In genomic region chr9:117771162-117771561, GRCh38 we compare ENCODE assay signal across 20 cellular contexts.
"Had no signal": no experiment of that assay in that cellular context is flagged by ENCODE, and none has a peak within 500 bp of the region (broad histone marks: within the 10 kb centered on the region; RNA-seq: fewer than 3 reads in every experiment).

No MANE protein-coding gene starts in this region.

- H3K36me3 Mint-ChIP-seq: activated CD4-positive, alpha-beta memory T cell treated with anti-CD3 and anti-CD28 coated beads for 36 hours; activated naive CD8-positive, alpha-beta T cell; brain; immature natural killer cell; natural killer cell had no signal

- H3K4me3 Mint-ChIP-seq: activated CD4-positive, alpha-beta memory T cell treated with anti-CD3 and anti-CD28 coated beads for 36 hours; activated naive CD8-positive, alpha-beta T cell; brain; dendritic cell treated with granulocyte-macrophage colony-stimulating factor and Interleukin-4, amounts not matched to agents 40 ng/mL and 50 ng/mL, for 4 days; effector memory CD8-positive, alpha-beta T cell; immature natural killer cell; natural killer cell had no signal

- ATAC-seq: effector memory CD8-positive, alpha-beta T cell; left cardiac atrium; natural killer cell; right lobe of liver had no signal

- H3K4me1 Mint-ChIP-seq: immature natural killer cell, natural killer cell had no signal

- H3K27ac Mint-ChIP-seq: activated CD4-positive, alpha-beta memory T cell treated with anti-CD3 and anti-CD28 coated beads for 36 hours; activated naive CD8-positive, alpha-beta T cell; brain; dendritic cell treated with granulocyte-macrophage colony-stimulating factor and Interleukin-4, amounts not matched to agents 40 ng/mL and 50 ng/mL, for 4 days; effector memory CD8-positive, alpha-beta T cell; natural killer cell had no signal

- H3K9me3 Mint-ChIP-seq: activated CD4-positive, alpha-beta memory T cell treated with anti-CD3 and anti-CD28 coated beads for 36 hours; dendritic cell treated with granulocyte-macrophage colony-stimulating factor and Interleukin-4, amounts not matched to agents 40 ng/mL and 50 ng/mL, for 4 days; effector memory CD8-positive, alpha-beta T cell had no signal

- DNase-seq: activated CD4-positive, alpha-beta memory T cell treated with anti-CD3 and anti-CD28 coated beads for 36 hours; activated CD4-positive, alpha-beta T cell treated with anti-CD3 and anti-CD28 coated beads for 1 hour; activated gamma-delta T cell; activated T-cell treated with anti-CD3 and anti-CD28 coated beads, Interleukin-2, amount 50 U/mL, for 48 hours; amygdala; effector memory CD8-positive, alpha-beta T cell; glutamatergic neuron; immature natural killer cell; left cardiac atrium; natural killer cell; occipital lobe; right lobe of liver; stimulated activated CD4-positive, alpha-beta T cell treated with anti-CD3 and anti-CD28 coated beads, Interleukin-12 subunit alpha, Interleukin-12 subunit beta, amount 100 ng/mL, for 4 hours; stimulated activated naive CD4-positive, alpha-beta T cell; substantia nigra; T1000; trophoblast cell had no signal

- H3K27me3 Mint-ChIP-seq: brain had no signal
